Comparison of ENCODE assay signal across 1 cellular context in the genomic region with DNA sequence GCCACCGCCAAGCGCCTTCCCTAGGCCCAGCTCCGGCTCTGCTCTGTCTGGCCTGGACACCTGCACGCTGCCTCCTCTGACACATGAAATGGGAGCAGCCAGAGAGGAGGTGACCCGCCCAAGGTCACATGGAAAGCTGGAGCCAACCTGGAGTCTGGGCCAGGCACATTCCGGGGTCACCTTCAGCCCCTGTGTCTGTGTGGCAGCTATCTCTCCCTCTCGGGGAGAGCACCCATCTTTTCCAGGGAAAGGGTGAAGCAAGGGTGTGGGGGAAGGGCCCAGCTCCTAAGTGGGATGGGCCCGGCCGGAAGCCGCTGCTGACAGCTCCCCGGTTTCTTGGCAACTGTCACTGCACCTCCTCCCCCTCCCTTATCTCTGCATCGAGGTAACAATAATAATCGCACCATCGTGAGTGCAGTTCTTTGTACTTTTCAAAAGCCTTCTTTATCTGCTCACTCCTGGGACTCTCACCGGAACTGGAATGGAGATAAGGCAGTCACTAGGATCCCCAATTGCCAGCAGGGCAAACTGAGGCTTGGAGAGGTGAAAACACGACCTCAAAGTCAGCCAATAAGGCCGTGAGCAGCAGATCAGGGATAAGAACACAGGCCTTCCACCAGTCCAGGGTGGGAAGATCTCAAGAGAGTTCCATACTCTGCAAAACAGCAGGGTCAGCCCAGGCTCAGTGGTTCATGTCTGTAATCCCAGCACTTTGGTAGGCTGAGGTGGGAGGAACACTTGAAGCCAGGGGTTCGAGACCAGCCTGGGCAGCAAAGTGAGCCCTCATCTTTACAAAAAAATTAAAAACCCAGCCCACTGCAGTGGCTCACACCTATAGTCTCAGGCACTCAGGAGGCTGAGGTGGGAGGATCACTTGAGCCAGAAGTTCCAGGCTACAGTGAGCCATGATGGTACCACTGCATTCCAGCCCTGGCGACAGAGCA.
A peak's percentile ranks its signal among the peaks of the same experiment; 100 is the strongest.
TF ChIP-seq lines count a peak whose summit lies in the region.

No MANE protein-coding gene starts in this region.

TF ChIP-seq in K562, 482 proteins besides CTCF, POLR2A, EP300 and RAD21 (continued from another document and continues in another):
- TF ChIP-seq SP2 (IDR thresholded peaks at IDR 0.05; ENCODE audit: extremely low read depth, low read depth, low read length, poor library complexity, severe bottlenecking) (no peak), SAFB (IDR thresholded peaks at IDR 0.05; ENCODE audit: borderline replicate concordance, low read depth, low read length) (no peak), SOX6 (IDR thresholded peaks at IDR 0.05) (peak; percentile 100), ZNF311 (CRISPR knock-in tag; IDR thresholded peaks at IDR 0.05) (peak; percentile 65), KLF6 (CRISPR knock-in tag; IDR thresholded peaks at IDR 0.05; ENCODE audit: borderline replicate concordance) (peak; percentile 70; the same call in 1 of the 2 replicates), PHB2 (IDR thresholded peaks at IDR 0.05; ENCODE audit: low read depth) (no peak), SAFB2 (IDR thresholded peaks at IDR 0.05; ENCODE audit: borderline replicate concordance, low read depth, low read length, severe bottlenecking) (no peak), TCF7 (IDR thresholded peaks at IDR 0.05; ENCODE audit: borderline replicate concordance) (peak; percentile 99), KLF10 (CRISPR knock-in tag; IDR thresholded peaks at IDR 0.05) (no peak), MEF2D (tag; conservative IDR thresholded peaks at IDR 0.05; ENCODE audit: low read depth) (peak; percentile 59; the same call in 1 of the 2 replicates), GATAD2A (IDR thresholded peaks at IDR 0.05) (peak; percentile 98), GATAD2B (IDR thresholded peaks at IDR 0.05; ENCODE audit: borderline replicate concordance) (peak; percentile 100), DDX20 (tag; IDR thresholded peaks at IDR 0.05; ENCODE audit: low read depth) (no peak), DMBX1 (CRISPR knock-in tag; IDR thresholded peaks at IDR 0.05; ENCODE audit: borderline replicate concordance) (peak; percentile 87), KAT2B (IDR thresholded peaks at IDR 0.05; ENCODE audit: low read depth, low read length) (no peak), ETV1 (tag; conservative IDR thresholded peaks at IDR 0.05; ENCODE audit: low read depth) (peak; percentile 100), ZNF347 (CRISPR knock-in tag; IDR thresholded peaks at IDR 0.05; ENCODE audit: low read depth) (no peak), OTX1 (CRISPR knock-in tag; IDR thresholded peaks at IDR 0.05) (peak; percentile 60; the same call in 1 of the 2 replicates)
- TF ChIP-seq, protein P1, sequence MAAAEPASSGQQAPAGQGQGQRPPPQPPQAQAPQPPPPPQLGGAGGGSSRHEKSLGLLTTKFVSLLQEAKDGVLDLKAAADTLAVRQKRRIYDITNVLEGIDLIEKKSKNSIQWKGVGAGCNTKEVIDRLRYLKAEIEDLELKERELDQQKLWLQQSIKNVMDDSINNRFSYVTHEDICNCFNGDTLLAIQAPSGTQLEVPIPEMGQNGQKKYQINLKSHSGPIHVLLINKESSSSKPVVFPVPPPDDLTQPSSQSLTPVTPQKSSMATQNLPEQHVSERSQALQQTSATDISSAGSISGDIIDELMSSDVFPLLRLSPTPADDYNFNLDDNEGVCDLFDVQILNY (CRISPR knock-in tag; IDR thresholded peaks at IDR 0.05) = no peak
- TF ChIP-seq, protein P2, sequence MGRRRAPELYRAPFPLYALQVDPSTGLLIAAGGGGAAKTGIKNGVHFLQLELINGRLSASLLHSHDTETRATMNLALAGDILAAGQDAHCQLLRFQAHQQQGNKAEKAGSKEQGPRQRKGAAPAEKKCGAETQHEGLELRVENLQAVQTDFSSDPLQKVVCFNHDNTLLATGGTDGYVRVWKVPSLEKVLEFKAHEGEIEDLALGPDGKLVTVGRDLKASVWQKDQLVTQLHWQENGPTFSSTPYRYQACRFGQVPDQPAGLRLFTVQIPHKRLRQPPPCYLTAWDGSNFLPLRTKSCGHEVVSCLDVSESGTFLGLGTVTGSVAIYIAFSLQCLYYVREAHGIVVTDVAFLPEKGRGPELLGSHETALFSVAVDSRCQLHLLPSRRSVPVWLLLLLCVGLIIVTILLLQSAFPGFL (CRISPR knock-in tag; IDR thresholded peaks at IDR 0.05) = no peak
- TF ChIP-seq, protein P3, sequence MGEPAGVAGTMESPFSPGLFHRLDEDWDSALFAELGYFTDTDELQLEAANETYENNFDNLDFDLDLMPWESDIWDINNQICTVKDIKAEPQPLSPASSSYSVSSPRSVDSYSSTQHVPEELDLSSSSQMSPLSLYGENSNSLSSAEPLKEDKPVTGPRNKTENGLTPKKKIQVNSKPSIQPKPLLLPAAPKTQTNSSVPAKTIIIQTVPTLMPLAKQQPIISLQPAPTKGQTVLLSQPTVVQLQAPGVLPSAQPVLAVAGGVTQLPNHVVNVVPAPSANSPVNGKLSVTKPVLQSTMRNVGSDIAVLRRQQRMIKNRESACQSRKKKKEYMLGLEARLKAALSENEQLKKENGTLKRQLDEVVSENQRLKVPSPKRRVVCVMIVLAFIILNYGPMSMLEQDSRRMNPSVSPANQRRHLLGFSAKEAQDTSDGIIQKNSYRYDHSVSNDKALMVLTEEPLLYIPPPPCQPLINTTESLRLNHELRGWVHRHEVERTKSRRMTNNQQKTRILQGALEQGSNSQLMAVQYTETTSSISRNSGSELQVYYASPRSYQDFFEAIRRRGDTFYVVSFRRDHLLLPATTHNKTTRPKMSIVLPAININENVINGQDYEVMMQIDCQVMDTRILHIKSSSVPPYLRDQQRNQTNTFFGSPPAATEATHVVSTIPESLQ (CRISPR knock-in tag; IDR thresholded peaks at IDR 0.05) = no peak
- TF ChIP-seq, protein P4, sequence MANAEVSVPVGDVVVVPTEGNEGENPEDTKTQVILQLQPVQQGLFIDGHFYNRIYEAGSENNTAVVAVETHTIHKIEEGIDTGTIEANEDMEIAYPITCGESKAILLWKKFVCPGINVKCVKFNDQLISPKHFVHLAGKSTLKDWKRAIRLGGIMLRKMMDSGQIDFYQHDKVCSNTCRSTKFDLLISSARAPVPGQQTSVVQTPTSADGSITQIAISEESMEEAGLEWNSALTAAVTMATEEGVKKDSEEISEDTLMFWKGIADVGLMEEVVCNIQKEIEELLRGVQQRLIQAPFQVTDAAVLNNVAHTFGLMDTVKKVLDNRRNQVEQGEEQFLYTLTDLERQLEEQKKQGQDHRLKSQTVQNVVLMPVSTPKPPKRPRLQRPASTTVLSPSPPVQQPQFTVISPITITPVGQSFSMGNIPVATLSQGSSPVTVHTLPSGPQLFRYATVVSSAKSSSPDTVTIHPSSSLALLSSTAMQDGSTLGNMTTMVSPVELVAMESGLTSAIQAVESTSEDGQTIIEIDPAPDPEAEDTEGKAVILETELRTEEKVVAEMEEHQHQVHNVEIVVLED (CRISPR knock-in tag; IDR thresholded peaks at IDR 0.05) = peak; percentile 38; the same call in 1 of the 2 replicates
- TF ChIP-seq, protein P5, sequence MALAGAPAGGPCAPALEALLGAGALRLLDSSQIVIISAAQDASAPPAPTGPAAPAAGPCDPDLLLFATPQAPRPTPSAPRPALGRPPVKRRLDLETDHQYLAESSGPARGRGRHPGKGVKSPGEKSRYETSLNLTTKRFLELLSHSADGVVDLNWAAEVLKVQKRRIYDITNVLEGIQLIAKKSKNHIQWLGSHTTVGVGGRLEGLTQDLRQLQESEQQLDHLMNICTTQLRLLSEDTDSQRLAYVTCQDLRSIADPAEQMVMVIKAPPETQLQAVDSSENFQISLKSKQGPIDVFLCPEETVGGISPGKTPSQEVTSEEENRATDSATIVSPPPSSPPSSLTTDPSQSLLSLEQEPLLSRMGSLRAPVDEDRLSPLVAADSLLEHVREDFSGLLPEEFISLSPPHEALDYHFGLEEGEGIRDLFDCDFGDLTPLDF (CRISPR knock-in tag; IDR thresholded peaks at IDR 0.05) = no peak; the same call in 1 of the 2 replicates
- TF ChIP-seq, protein P6, sequence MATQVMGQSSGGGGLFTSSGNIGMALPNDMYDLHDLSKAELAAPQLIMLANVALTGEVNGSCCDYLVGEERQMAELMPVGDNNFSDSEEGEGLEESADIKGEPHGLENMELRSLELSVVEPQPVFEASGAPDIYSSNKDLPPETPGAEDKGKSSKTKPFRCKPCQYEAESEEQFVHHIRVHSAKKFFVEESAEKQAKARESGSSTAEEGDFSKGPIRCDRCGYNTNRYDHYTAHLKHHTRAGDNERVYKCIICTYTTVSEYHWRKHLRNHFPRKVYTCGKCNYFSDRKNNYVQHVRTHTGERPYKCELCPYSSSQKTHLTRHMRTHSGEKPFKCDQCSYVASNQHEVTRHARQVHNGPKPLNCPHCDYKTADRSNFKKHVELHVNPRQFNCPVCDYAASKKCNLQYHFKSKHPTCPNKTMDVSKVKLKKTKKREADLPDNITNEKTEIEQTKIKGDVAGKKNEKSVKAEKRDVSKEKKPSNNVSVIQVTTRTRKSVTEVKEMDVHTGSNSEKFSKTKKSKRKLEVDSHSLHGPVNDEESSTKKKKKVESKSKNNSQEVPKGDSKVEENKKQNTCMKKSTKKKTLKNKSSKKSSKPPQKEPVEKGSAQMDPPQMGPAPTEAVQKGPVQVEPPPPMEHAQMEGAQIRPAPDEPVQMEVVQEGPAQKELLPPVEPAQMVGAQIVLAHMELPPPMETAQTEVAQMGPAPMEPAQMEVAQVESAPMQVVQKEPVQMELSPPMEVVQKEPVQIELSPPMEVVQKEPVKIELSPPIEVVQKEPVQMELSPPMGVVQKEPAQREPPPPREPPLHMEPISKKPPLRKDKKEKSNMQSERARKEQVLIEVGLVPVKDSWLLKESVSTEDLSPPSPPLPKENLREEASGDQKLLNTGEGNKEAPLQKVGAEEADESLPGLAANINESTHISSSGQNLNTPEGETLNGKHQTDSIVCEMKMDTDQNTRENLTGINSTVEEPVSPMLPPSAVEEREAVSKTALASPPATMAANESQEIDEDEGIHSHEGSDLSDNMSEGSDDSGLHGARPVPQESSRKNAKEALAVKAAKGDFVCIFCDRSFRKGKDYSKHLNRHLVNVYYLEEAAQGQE (CRISPR knock-in tag; IDR thresholded peaks at IDR 0.05; ENCODE audit: low read depth) = peak; percentile 87
- TF ChIP-seq, protein P7, sequence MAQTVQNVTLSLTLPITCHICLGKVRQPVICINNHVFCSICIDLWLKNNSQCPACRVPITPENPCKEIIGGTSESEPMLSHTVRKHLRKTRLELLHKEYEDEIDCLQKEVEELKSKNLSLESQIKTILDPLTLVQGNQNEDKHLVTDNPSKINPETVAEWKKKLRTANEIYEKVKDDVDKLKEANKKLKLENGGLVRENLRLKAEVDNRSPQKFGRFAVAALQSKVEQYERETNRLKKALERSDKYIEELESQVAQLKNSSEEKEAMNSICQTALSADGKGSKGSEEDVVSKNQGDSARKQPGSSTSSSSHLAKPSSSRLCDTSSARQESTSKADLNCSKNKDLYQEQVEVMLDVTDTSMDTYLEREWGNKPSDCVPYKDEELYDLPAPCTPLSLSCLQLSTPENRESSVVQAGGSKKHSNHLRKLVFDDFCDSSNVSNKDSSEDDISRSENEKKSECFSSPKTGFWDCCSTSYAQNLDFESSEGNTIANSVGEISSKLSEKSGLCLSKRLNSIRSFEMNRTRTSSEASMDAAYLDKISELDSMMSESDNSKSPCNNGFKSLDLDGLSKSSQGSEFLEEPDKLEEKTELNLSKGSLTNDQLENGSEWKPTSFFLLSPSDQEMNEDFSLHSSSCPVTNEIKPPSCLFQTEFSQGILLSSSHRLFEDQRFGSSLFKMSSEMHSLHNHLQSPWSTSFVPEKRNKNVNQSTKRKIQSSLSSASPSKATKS (CRISPR knock-in tag; IDR thresholded peaks at IDR 0.05) = no peak
- TF ChIP-seq, protein P8, sequence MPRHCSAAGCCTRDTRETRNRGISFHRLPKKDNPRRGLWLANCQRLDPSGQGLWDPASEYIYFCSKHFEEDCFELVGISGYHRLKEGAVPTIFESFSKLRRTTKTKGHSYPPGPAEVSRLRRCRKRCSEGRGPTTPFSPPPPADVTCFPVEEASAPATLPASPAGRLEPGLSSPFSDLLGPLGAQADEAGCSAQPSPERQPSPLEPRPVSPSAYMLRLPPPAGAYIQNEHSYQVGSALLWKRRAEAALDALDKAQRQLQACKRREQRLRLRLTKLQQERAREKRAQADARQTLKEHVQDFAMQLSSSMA (CRISPR knock-in tag; IDR thresholded peaks at IDR 0.05) = no peak; the same call in 1 of the 2 replicates
- TF ChIP-seq, protein P9, sequence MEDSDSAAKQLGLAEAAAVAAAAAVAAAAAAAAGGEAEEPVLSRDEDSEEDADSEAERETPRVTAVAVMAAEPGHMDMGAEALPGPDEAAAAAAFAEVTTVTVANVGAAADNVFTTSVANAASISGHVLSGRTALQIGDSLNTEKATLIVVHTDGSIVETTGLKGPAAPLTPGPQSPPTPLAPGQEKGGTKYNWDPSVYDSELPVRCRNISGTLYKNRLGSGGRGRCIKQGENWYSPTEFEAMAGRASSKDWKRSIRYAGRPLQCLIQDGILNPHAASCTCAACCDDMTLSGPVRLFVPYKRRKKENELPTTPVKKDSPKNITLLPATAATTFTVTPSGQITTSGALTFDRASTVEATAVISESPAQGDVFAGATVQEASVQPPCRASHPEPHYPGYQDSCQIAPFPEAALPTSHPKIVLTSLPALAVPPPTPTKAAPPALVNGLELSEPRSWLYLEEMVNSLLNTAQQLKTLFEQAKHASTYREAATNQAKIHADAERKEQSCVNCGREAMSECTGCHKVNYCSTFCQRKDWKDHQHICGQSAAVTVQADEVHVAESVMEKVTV (CRISPR knock-in tag; IDR thresholded peaks at IDR 0.05) = no peak
- TF ChIP-seq, protein P10, sequence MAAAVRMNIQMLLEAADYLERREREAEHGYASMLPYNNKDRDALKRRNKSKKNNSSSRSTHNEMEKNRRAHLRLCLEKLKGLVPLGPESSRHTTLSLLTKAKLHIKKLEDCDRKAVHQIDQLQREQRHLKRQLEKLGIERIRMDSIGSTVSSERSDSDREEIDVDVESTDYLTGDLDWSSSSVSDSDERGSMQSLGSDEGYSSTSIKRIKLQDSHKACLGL (CRISPR knock-in tag; IDR thresholded peaks at IDR 0.05; ENCODE audit: borderline replicate concordance, poor library complexity, severe bottlenecking) = no peak
- TF ChIP-seq, protein P11, sequence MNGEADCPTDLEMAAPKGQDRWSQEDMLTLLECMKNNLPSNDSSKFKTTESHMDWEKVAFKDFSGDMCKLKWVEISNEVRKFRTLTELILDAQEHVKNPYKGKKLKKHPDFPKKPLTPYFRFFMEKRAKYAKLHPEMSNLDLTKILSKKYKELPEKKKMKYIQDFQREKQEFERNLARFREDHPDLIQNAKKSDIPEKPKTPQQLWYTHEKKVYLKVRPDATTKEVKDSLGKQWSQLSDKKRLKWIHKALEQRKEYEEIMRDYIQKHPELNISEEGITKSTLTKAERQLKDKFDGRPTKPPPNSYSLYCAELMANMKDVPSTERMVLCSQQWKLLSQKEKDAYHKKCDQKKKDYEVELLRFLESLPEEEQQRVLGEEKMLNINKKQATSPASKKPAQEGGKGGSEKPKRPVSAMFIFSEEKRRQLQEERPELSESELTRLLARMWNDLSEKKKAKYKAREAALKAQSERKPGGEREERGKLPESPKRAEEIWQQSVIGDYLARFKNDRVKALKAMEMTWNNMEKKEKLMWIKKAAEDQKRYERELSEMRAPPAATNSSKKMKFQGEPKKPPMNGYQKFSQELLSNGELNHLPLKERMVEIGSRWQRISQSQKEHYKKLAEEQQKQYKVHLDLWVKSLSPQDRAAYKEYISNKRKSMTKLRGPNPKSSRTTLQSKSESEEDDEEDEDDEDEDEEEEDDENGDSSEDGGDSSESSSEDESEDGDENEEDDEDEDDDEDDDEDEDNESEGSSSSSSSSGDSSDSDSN (IDR thresholded peaks at IDR 0.05; ENCODE audit: borderline replicate concordance in 1 of 2, low read depth in 2 of 2, low read length in 2 of 2) = peak in 1 of 2 experiments; percentile 12; a peak in 1 of 4 replicates
- TF ChIP-seq, protein P12, sequence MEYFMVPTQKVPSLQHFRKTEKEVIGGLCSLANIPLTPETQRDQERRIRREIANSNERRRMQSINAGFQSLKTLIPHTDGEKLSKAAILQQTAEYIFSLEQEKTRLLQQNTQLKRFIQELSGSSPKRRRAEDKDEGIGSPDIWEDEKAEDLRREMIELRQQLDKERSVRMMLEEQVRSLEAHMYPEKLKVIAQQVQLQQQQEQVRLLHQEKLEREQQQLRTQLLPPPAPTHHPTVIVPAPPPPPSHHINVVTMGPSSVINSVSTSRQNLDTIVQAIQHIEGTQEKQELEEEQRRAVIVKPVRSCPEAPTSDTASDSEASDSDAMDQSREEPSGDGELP (CRISPR knock-in tag; IDR thresholded peaks at IDR 0.05; ENCODE audit: borderline replicate concordance) = peak; percentile 76; the same call in 1 of the 2 replicates
